In the genomic region with DNA sequence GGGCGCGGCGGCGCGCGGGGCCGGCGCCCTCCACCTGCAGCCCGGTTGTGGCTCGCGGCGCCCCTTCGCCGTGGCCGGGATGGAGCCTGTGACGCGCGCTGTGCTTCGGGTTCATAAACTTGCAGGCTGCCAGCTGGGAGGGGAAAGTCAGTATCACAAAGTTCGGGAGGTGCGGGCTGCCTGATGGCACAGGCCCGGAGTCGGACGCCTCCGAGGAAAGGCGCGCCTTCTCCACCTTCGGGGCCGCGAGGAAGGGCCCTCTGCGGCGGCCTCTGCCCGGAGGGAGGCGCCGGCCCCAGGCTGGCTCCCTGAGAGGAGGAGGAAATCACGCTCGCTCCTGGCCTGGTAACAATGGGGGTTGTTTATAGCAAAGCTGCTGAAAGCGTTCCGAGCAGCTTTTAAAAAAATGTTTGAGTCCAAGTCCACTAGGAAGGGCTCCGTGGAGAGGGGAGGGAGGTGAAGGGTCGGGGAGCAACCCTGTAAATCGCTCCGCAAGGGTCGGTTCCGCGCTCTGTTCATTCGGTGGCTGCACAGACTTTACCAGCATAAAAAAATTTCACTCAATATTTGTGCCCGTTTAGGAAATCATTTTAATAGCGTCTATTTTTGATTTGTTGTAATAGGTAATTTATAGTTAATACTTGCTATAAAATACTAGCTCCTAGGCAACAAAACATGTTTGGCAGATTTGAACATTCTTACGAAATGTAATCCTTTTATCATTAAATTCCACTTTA, we compare ENCODE assay signal across 8 cellular contexts. TPM values are rescaled to one million over a fixed set of nuclear protein-coding genes. Genes with fewer than 3 reads are reported as not detected.
DNase-seq lines count a peak whose midpoint lies in the region; ATAC-seq and TF ChIP-seq lines count a peak whose summit lies in the region.

No MANE protein-coding gene starts in this region.

- ATAC-seq in GM18861 (IDR thresholded peaks at IDR 0.05; ENCODE audit: unreplicated experiment) (peak; percentile 33), HG03108 (IDR thresholded peaks at IDR 0.05; ENCODE audit: unreplicated experiment) (peak; percentile 29)

- TF ChIP-seq CTCF in astrocyte of the cerebellum (IDR thresholded peaks at IDR 0.05; ENCODE audit: low read depth, low read length, missing control alignments): peak; percentile 9
- no peak for TF ChIP-seq CTCF in right atrium auricular region (IDR thresholded peaks at IDR 0.05)

- peaks cover 0 to 48% of the 10 kb centered on the region in 2 donors for H3K4me1 ChIP-seq in right atrium auricular region

- no peaks in the 10 kb centered on the region for H3K27me3 ChIP-seq in right atrium auricular region

- H3K4me3 ChIP-seq in astrocyte of the cerebellum (ENCODE audit: low read depth, low read length): peak overlapping the region; percentile 70
- peak overlapping the region; percentile 67 to 74 for H3K4me3 ChIP-seq in right atrium auricular region

- no peaks in the 10 kb centered on the region for H3K36me3 ChIP-seq in right atrium auricular region

- no peaks in the 10 kb centered on the region for H3K9me3 ChIP-seq in right atrium auricular region

- H3K27ac ChIP-seq in right atrium auricular region: peak overlapping the region; percentile 59 to 80

- in situ Hi-C loops in astrocyte of the cerebellum (cut with HindIII; ENCODE audit: low sequenced_read_pairs): no loop called here

- DNase-seq in AG20443 (ENCODE audit: low spot score) (peak; percentile 68), RPMI7951 (ENCODE audit: low read depth) (peak; percentile 45), astrocyte of the cerebellum (ENCODE audit: low read depth) (no peak), right atrium auricular region (ENCODE audit: low spot score) (no peak), pons (ENCODE audit: low spot score) (peak; percentile 65), GDM1 (lab: John Stamatoyannopoulos, UW) (no peak)

RNA-seq across cellular contexts. Expression of a gene that starts 1.0 kb away (rescaled TPM):
- 41.6 and 46.6 TPM in 2 replicates for total RNA-seq in RPMI7951 (2014; rRNA removed; shearing (Covaris generic))
- total RNA-seq in right atrium auricular region: 10 to 100 TPM; 51.6 to 51.8 TPM

Comparison
In these comparisons a context has a peak if more than half of its experiments do, and no peak if none do; other contexts are left out.
1. DNase-seq: peak in AG20443 (single experiment), RPMI7951 (single experiment) and pons (single experiment); none in astrocyte of the cerebellum (single experiment), right atrium auricular region (single experiment) and GDM1 (single experiment).